Comparison of ENCODE assay signal across 1 cellular context in genomic region chr19:12052057-12052570, GRCh38.
TF ChIP-seq lines count a peak whose summit lies in the region.

No MANE protein-coding gene starts in this region.

TF ChIP-seq in endothelial cell of umbilical vein, 7 proteins besides CTCF, POLR2A, EP300 and RAD21 (continued from another document):
- TF ChIP-seq, protein P1, sequence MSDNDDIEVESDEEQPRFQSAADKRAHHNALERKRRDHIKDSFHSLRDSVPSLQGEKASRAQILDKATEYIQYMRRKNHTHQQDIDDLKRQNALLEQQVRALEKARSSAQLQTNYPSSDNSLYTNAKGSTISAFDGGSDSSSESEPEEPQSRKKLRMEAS (IDR thresholded peaks at IDR 0.05; ENCODE audit: insufficient read depth, insufficient read length) = no peak
- TF ChIP-seq EZH2 (IDR thresholded peaks at IDR 0.05; ENCODE audit: borderline replicate concordance, low read depth, low read length, severe bottlenecking) = no peak
